18 cellular contexts compared by ENCODE assay signal in the genomic region with DNA sequence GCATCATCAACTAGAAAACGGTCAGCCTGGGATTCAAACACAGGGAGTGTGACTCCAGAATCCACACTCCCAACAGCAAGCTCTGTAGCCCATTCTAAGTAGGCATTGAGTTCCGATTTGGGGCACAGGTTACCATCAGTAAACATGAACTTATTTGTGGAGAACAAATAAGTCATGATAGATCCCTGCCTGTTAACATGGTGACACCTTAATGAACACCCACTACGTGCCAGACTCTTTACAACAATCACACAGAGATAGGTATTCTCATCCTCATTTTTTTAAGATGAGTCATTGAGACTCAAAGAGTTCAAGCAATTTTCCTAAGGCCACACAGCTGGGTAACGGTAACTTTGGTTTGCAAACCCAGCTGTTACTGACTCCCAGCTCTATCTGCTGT.
DNase-seq lines count a peak whose midpoint lies in the region; ATAC-seq, FAIRE-seq and TF ChIP-seq lines count a peak whose summit lies in the region.
"Had no signal": no experiment of that assay in that cellular context is flagged by ENCODE, and none has a peak within 500 bp of the region (broad histone marks: within the 10 kb centered on the region; RNA-seq: fewer than 3 reads in every experiment).

No MANE protein-coding gene starts in this region.

- H3K4me3 ChIP-seq in left ventricle myocardium inferior: no peak overlapping the region
- no peak overlapping the region for H3K4me3 ChIP-seq in brain microvascular endothelial cell (ENCODE audit: low read depth, low read length)
- H3K4me3 ChIP-seq in liver (ENCODE audit: low read depth in 1 of 3, low read length in 3 of 3): no peak overlapping the region
- H3K4me3 ChIP-seq in uterus: no peak overlapping the region
- H3K4me3 ChIP-seq: Peyer's patch, skin epidermis had no signal

- H3K4me1 ChIP-seq in left ventricle myocardium inferior (peaks cover 38% of the 10 kb centered on the region), liver (ENCODE audit: control insufficient read depth in 4 of 4, insufficient read depth in 4 of 4, low read length in 3 of 4) (peaks cover 12 to 33% (median 22%) of the 10 kb centered on the region in 4 donors), uterus (no peaks in the 10 kb centered on the region)

- TF ChIP-seq CTCF in left ventricle myocardium inferior (IDR thresholded peaks at IDR 0.05; ENCODE audit: borderline replicate concordance): no peak
- no peak for TF ChIP-seq CTCF in brain microvascular endothelial cell (IDR thresholded peaks at IDR 0.05; ENCODE audit: low read depth, low read length, missing control alignments)
- TF ChIP-seq CTCF in liver (IDR thresholded peaks at IDR 0.05; ENCODE audit: low read depth, low read length, missing input control): no peak
- TF ChIP-seq CTCF in uterus (IDR thresholded peaks at IDR 0.05): no peak

- in situ Hi-C loops in brain microvascular endothelial cell (cut with HindIII; ENCODE audit: low pct_ligation_motif_present, low sequenced_read_pairs): loop anchor here (25.0 kb wide), 1 partner anchor 101 kb away; the partner anchor contains the start of gene MAP3K8

- no peak overlapping the region for H3K9ac ChIP-seq in liver (ENCODE audit: low read depth in 1 of 2, low read length in 2 of 2)

- H3K36me3 ChIP-seq in left ventricle myocardium inferior: no peaks in the 10 kb centered on the region
- H3K36me3 ChIP-seq in brain microvascular endothelial cell (replicated peaks): no peaks in the 10 kb centered on the region
- no peaks in the 10 kb centered on the region for H3K36me3 ChIP-seq in liver (ENCODE audit: control insufficient read depth in 4 of 4, insufficient read depth in 3 of 4, low read depth in 1 of 4, low read length in 3 of 4)
- no peaks in the 10 kb centered on the region for H3K36me3 ChIP-seq in uterus
- H3K36me3 ChIP-seq: Peyer's patch had no signal

- TF ChIP-seq RAD21 in liver (IDR thresholded peaks at IDR 0.05): no peak

- no peak for DNase-seq in left ventricle myocardium inferior
- DNase-seq in left cardiac atrium: no peak
- peak; percentile 22 for DNase-seq in brain microvascular endothelial cell
- DNase-seq in uterus: no peak
- no peak for DNase-seq in GM19239 (ENCODE audit: insufficient read length, low spot score)
- no peak for DNase-seq in NCI-H146 (lab: John Stamatoyannopoulos, UW)
- DNase-seq in NCI-H510A (lab: John Stamatoyannopoulos, UW): no peak
- DNase-seq: activated CD4-positive, alpha-beta T cell treated with anti-CD3 and anti-CD28 coated beads for 36 hours; activated naive CD8-positive, alpha-beta T cell treated with anti-CD3 and anti-CD28 coated beads, Interleukin-2, amount 10 ng/mL, durations not matched to agents 7 days and 5 days; activated T-cell treated with anti-CD3 and anti-CD28 coated beads for 4 hours; hypothalamus; NCI-H1436 treated with DMSO at 0.1 percent for 48 hours; NCI-H524 treated with DMSO at 0.1 percent for 48 hours; Peyer's patch; stimulated activated naive CD8-positive, alpha-beta T cell treated with anti-CD3 and anti-CD28 coated beads, Interleukin-15, Interleukin-2, amounts not matched to agents 100 U/mL and 50 U/mL, for 24 hours; T-helper 17 cell had no signal

- no peak for TF ChIP-seq POLR2A in uterus (IDR thresholded peaks at IDR 0.05)

- H3K9me3 ChIP-seq in left ventricle myocardium inferior (replicated peaks): peaks cover 8% of the 10 kb centered on the region
- H3K9me3 ChIP-seq in liver (ENCODE audit: control insufficient read depth in 4 of 4, low read length in 3 of 4): no peaks in the 10 kb centered on the region
- no peaks in the 10 kb centered on the region for H3K9me3 ChIP-seq in uterus
- H3K9me3 ChIP-seq: Peyer's patch had no signal

- H3K27ac ChIP-seq in left ventricle myocardium inferior (replicated peaks) (peak overlapping the region; percentile 82), brain microvascular endothelial cell (no peak overlapping the region), liver (ENCODE audit: low read depth in 1 of 2, low read length in 2 of 2) (peak overlapping the region in 1 of 2 donors; percentile 25), uterus (peak overlapping the region; percentile 39 to 61)

- FAIRE-seq in GM19239 (lab: Jason Lieb, UNC): no peak

- no peak for ATAC-seq in left cardiac atrium
- ATAC-seq: activated CD4-positive, alpha-beta T cell treated with anti-CD3 and anti-CD28 coated beads for 36 hours; stimulated activated naive CD8-positive, alpha-beta T cell treated with anti-CD3 and anti-CD28 coated beads, Interleukin-15, Interleukin-2, amounts not matched to agents 100 U/mL and 50 U/mL, for 24 hours; T-helper 17 cell had no signal

- H3K27me3 ChIP-seq in left ventricle myocardium inferior (ENCODE audit: low read depth) (no peaks in the 10 kb centered on the region), brain microvascular endothelial cell (replicated peaks) (no peaks in the 10 kb centered on the region), liver (ENCODE audit: control insufficient read depth in 4 of 4, insufficient read depth in 4 of 4, low read length in 3 of 4) (no peaks in the 10 kb centered on the region), uterus (no peaks in the 10 kb centered on the region)
- H3K27me3 ChIP-seq: Peyer's patch had no signal

- intact Hi-C loops in left ventricle myocardium inferior (cut with micrococcal nuclease) (loop anchor here (10.0 kb wide), 1 partner anchor 123 kb away; no protein-coding TSS in a partner anchor), left cardiac atrium (cut with DNase I) (no loop called here), uterus (cut with DNase I; ENCODE audit: low total_unique reads) (loop anchor here (5.0 kb wide), 1 partner anchor 54 kb away; no protein-coding TSS in a partner anchor)

- 34% methylated on average over 4 of the region's 4 CpGs for WGBS in liver

TF ChIP-seq in liver, 16 proteins besides CTCF, POLR2A, EP300 and RAD21:
- TF ChIP-seq REST (IDR thresholded peaks at IDR 0.05): no peak
- peak; percentile 55 for TF ChIP-seq FOXA1 (IDR thresholded peaks at IDR 0.05)
- peak in 1 of 2 donors; percentile 51 for TF ChIP-seq RXRA (IDR thresholded peaks at IDR 0.05)
- peak; percentile 30 to 83 for TF ChIP-seq JUND (IDR thresholded peaks at IDR 0.05)
- no peak for TF ChIP-seq NR2F2 (IDR thresholded peaks at IDR 0.05)

Comparison
In these comparisons a context has a peak if more than half of its experiments do, and no peak if none do; other contexts are left out.
1. intact Hi-C loops: an anchor here in left ventricle myocardium inferior (10.0 kb wide) and uterus (5.0 kb wide); none called in left cardiac atrium.